19 cellular contexts compared by ENCODE assay signal in the genomic region with DNA sequence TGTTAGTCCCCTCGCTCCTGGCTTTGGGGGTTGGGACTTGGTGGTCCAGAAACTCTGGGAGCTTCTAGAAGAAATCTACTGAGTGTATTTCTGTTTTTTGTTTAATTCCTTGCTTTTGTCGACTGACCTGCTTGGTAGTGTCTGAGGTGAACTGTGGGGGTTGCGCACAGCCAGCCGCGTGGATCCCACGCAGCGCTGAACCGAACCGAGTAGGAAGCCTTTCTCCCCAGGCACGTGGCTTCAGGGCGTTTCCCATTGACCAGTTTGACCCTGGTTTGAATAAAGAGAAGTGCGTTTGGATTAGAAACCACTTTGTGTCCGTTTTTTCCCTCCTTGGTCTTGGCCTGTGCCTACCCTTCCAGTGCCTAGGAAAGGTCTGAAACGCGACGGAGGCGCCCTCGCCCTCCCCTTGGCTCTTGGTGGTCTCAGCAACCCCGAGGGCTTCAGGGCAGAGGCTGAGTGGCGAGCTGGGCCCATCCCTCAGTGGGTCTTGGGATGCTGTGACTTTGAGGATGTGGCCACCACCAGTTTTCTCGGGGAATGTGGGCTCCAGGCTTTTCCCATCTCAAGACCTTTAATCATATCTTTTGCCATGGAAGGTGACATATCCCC. TPM values are rescaled to one million over a fixed set of nuclear protein-coding genes. Genes with fewer than 3 reads are reported as not detected.
DNase-seq lines count a peak whose midpoint lies in the region; ATAC-seq, FAIRE-seq and TF ChIP-seq lines count a peak whose summit lies in the region.
"Had no signal": no experiment of that assay in that cellular context is flagged by ENCODE, and none has a peak within 500 bp of the region (broad histone marks: within the 10 kb centered on the region; RNA-seq: fewer than 3 reads in every experiment).

No MANE protein-coding gene starts in this region.

- H3K27me3 Mint-ChIP-seq in GM23338 (ENCODE audit: insufficient read depth, low read depth, poor library complexity) (peaks cover 31% of the 10 kb centered on the region), IgD-negative memory B cell (peaks cover 2% of the 10 kb centered on the region), astrocyte (ENCODE audit: low read depth, unreplicated experiment) (no peaks in the 10 kb centered on the region), nephron progenitor cell (ENCODE audit: low read depth, poor library complexity) (peaks cover 2% of the 10 kb centered on the region)

- intact Hi-C loops in adrenal gland (cut with DNase I) = loop anchor here in 1 of 2 donors (10.0 kb wide), 1 partner anchor 161 kb away; the partner anchor contains the start of gene FAM174C

- no peak overlapping the region; the same call in 2 of the 3 replicates for H3K4me3 Mint-ChIP-seq in GM23338
- no peak overlapping the region for H3K4me3 Mint-ChIP-seq in IgD-negative memory B cell
- H3K4me3 Mint-ChIP-seq in astrocyte (ENCODE audit: unreplicated experiment) = no peak overlapping the region
- no peak overlapping the region for H3K4me3 Mint-ChIP-seq in nephron progenitor cell
- H3K4me3 Mint-ChIP-seq: CD8-positive, alpha-beta T cell had no signal

- H4K20me1 ChIP-seq in GM23338 (replicated peaks; ENCODE audit: insufficient read depth) = peaks cover 20% of the 10 kb centered on the region
- peaks cover 55% of the 10 kb centered on the region for H4K20me1 ChIP-seq in astrocyte (ENCODE audit: insufficient read depth, low read length)

- H3K36me3 ChIP-seq in GM23338 (ENCODE audit: insufficient read depth) (peaks cover 19% of the 10 kb centered on the region), astrocyte (ENCODE audit: insufficient read depth, low read length) (peaks cover 7% of the 10 kb centered on the region), adrenal gland (replicated peaks in 1 of 2) (peaks cover 0 to 62% of the 10 kb centered on the region in 2 donors)

- DNase-seq in GM23338 (ENCODE audit: low spot score) (no peak), astrocyte (ENCODE audit: low read depth) (no peak), nephron progenitor cell (no peak), adrenal gland (no peak)
- DNase-seq: BE2C; CD8-positive, alpha-beta T cell; DMS79 treated with DMSO at 0.1 percent for 48 hours; NCI-H1048; NCI-H1694 treated with DMSO at 0.1 percent for 48 hours; NCI-H2171; NCI-H446 treated with DMSO at 0.1 percent for 48 hours; NCI-H748 treated with DMSO at 0.1 percent for 48 hours; SHP77 had no signal

- H3K27me3 ChIP-seq in GM23338 (ENCODE audit: insufficient read depth) (no peaks in the 10 kb centered on the region), astrocyte (ENCODE audit: insufficient read depth, low read length) (no peaks in the 10 kb centered on the region), adrenal gland (no peaks in the 10 kb centered on the region)
- H3K27me3 ChIP-seq: BE2C had no signal

- no peaks in the 10 kb centered on the region for H3K9me2 ChIP-seq in GM23338 (ENCODE audit: insufficient read depth)

- H3K4me3 ChIP-seq in GM23338 = no peak overlapping the region
- H3K4me3 ChIP-seq in astrocyte (ENCODE audit: insufficient read depth, low read depth, low read length) = no peak overlapping the region
- no peak overlapping the region for H3K4me3 ChIP-seq in adrenal gland

- no peaks in the 10 kb centered on the region for H3K9me3 ChIP-seq in astrocyte (ENCODE audit: insufficient read depth, low read depth, low read length)
- H3K9me3 ChIP-seq in adrenal gland (replicated peaks in 1 of 3) = no peaks in the 10 kb centered on the region
- H3K9me3 ChIP-seq: BE2C had no signal

- H3K4me2 ChIP-seq in GM23338 (no peak overlapping the region), astrocyte (ENCODE audit: low read length) (no peak overlapping the region)

- no peak for TF ChIP-seq POLR2A in adrenal gland (IDR thresholded peaks at IDR 0.05)

- H3K4me1 ChIP-seq in GM23338 (ENCODE audit: insufficient read depth) = peaks cover 6% of the 10 kb centered on the region; the same call in 1 of the 2 replicates
- peaks cover 14% of the 10 kb centered on the region for H3K4me1 ChIP-seq in astrocyte (ENCODE audit: insufficient read depth, low read length)
- peaks cover 9 to 14% of the 10 kb centered on the region in 2 donors for H3K4me1 ChIP-seq in adrenal gland (replicated peaks in 1 of 2)

- H3K27ac ChIP-seq in GM23338 (ENCODE audit: low read depth) (peak overlapping the region; percentile 39; the same call in 1 of the 2 replicates), astrocyte (ENCODE audit: low read depth, low read length) (no peak overlapping the region), adrenal gland (no peak overlapping the region)

- H3K27ac Mint-ChIP-seq in GM23338 = no peak overlapping the region
- peak overlapping the region in 2 of 3 donors; percentile 28 to 59 for H3K27ac Mint-ChIP-seq in IgD-negative memory B cell
- H3K27ac Mint-ChIP-seq in astrocyte (ENCODE audit: unreplicated experiment) = peak overlapping the region; percentile 26
- peak overlapping the region; percentile 88 for H3K27ac Mint-ChIP-seq in nephron progenitor cell
- H3K27ac Mint-ChIP-seq: CD8-positive, alpha-beta T cell had no signal

- TF ChIP-seq CTCF in GM23338 (conservative IDR thresholded peaks at IDR 0.05; ENCODE audit: low read depth in 2 of 2) (no peak), astrocyte (IDR thresholded peaks at IDR 0.05; ENCODE audit: insufficient read depth, low read depth, low read length) (no peak), nephron progenitor cell (IDR thresholded peaks at IDR 0.05) (no peak), adrenal gland (IDR thresholded peaks at IDR 0.05) (no peak)

- no peak for FAIRE-seq in astrocyte (lab: Jason Lieb, UNC)
- FAIRE-seq: D721Med, GM12892, GM19239 had no signal

- no peak for ATAC-seq in GM23338
- ATAC-seq in GM18520 (IDR thresholded peaks at IDR 0.05; ENCODE audit: unreplicated experiment) = no peak
- ATAC-seq in GM21528 (IDR thresholded peaks at IDR 0.05; ENCODE audit: low FRiP score, unreplicated experiment) = no peak
- ATAC-seq: CD8-positive, alpha-beta T cell had no signal

- no peaks in the 10 kb centered on the region; the same call in 2 of the 3 replicates for H3K9me3 Mint-ChIP-seq in GM23338
- no peaks in the 10 kb centered on the region for H3K9me3 Mint-ChIP-seq in IgD-negative memory B cell
- no peaks in the 10 kb centered on the region for H3K9me3 Mint-ChIP-seq in astrocyte (ENCODE audit: unreplicated experiment)
- no peaks in the 10 kb centered on the region for H3K9me3 Mint-ChIP-seq in nephron progenitor cell
- H3K9me3 Mint-ChIP-seq: CD8-positive, alpha-beta T cell had no signal

- no peak overlapping the region for H2AFZ ChIP-seq in GM23338
- no peak overlapping the region for H2AFZ ChIP-seq in astrocyte (ENCODE audit: low read depth, low read length)

- no peak overlapping the region for H3K9ac ChIP-seq in astrocyte (ENCODE audit: low read length)

- WGBS in adrenal gland, 4 donors = 85 to 89% (median 88%) methylated on average over 17 to 21 of the region's 21 CpGs

- H3K79me2 ChIP-seq in GM23338 (replicated peaks; ENCODE audit: insufficient read depth) = peaks cover 28% of the 10 kb centered on the region
- H3K79me2 ChIP-seq in astrocyte (ENCODE audit: insufficient read depth, low read length) = peaks cover 36% of the 10 kb centered on the region

- H3K4me1 Mint-ChIP-seq in GM23338 (peaks cover 8% of the 10 kb centered on the region), IgD-negative memory B cell (peaks cover 5 to 8% (median 5%) of the 10 kb centered on the region in 3 donors), astrocyte (ENCODE audit: low read depth, unreplicated experiment) (peaks cover 2% of the 10 kb centered on the region), nephron progenitor cell (peaks cover 27% of the 10 kb centered on the region)

- H3F3A ChIP-seq in GM23338 (replicated peaks; ENCODE audit: low read depth) = peaks cover 49% of the 10 kb centered on the region

- H3K36me3 Mint-ChIP-seq in GM23338 (ENCODE audit: low read depth) (peaks cover 54% of the 10 kb centered on the region), IgD-negative memory B cell (peaks cover 6% of the 10 kb centered on the region), astrocyte (ENCODE audit: low read depth, unreplicated experiment) (peaks cover 9% of the 10 kb centered on the region), nephron progenitor cell (ENCODE audit: low read depth) (peaks cover 9% of the 10 kb centered on the region)

TF ChIP-seq in GM23338, 12 proteins besides CTCF, POLR2A, EP300 and RAD21 (continues in another document):
- TF ChIP-seq ZNF114 (CRISPR knock-in tag; IDR thresholded peaks at IDR 0.05) (no peak), EZH2 (IDR thresholded peaks at IDR 0.05; ENCODE audit: low read depth, unreplicated experiment) (no peak), ZNF331 (CRISPR knock-in tag; IDR thresholded peaks at IDR 0.05; ENCODE audit: low read depth) (no peak)

RNA-seq across cellular contexts. Expression of gene RPS15, which starts 2.7 kb away (rescaled TPM):
- 2,953 and 3,723 TPM in 2 replicates for total RNA-seq in GM23338 (2014; rRNA removed; shearing (Covaris generic))
- polyA plus RNA-seq in GM23338 (2016; fragmentation: Nextera tagmentation; extraction: Ambion mirVana) (3,861 and 4,267 TPM in 2 replicates), IgD-negative memory B cell (3,226 TPM), adrenal gland (1,000 to 10,000 TPM in 2 of 3 donors, 100 to 1,000 TPM in 1; 471 to 4,071 (median 2,224) TPM)
- total RNA-seq in astrocyte (973 and 1,045 TPM in 2 replicates), adrenal gland (1,000 to 10,000 TPM in 6 of 8 donors, 100 to 1,000 TPM in 2; 929 to 3,934 (median 1,829) TPM)

RNA-seq across cellular contexts. Expression of gene APC2, which starts 14.4 kb away (rescaled TPM):
- total RNA-seq in GM23338 (2014; rRNA removed; shearing (Covaris generic)) = 14.3 and 18.3 TPM in 2 replicates
- polyA plus RNA-seq in GM23338 (2016; fragmentation: Nextera tagmentation; extraction: Ambion mirVana) = 1.4 TPM in 2 replicates
- polyA plus RNA-seq in IgD-negative memory B cell = 0.16 TPM
- 5.5 and 7.1 TPM in 2 replicates for total RNA-seq in astrocyte
- 1 to 10 TPM in 3 of 8 donors, under 1 TPM in 5; 0.06 to 6.9 (median 0.32) TPM for total RNA-seq in adrenal gland
- 10 to 100 TPM in 1 of 3 donors, under 1 TPM in 2; 0.71 to 12.9 (median 0.82) TPM for polyA plus RNA-seq in adrenal gland

RNA-seq across cellular contexts. Expression of gene DAZAP1, which starts 28.1 kb away (rescaled TPM):
- total RNA-seq in GM23338 (2014; rRNA removed; shearing (Covaris generic)) = 180 and 194 TPM in 2 replicates
- polyA plus RNA-seq in GM23338 (2016; fragmentation: Nextera tagmentation; extraction: Ambion mirVana) (44.1 and 48.1 TPM in 2 replicates), IgD-negative memory B cell (7.2 TPM), adrenal gland (100 to 1,000 TPM in 1 of 3 donors, 10 to 100 TPM in 2; 60.0 to 117 (median 77.5) TPM)
- total RNA-seq in astrocyte (94.7 and 108 TPM in 2 replicates), adrenal gland (10 to 100 TPM; 11.5 to 87.5 (median 43.8) TPM)

RNA-seq across cellular contexts. Expression of gene GAMT, which starts 34.1 kb away (rescaled TPM):
- 21.5 and 27.3 TPM in 2 replicates for total RNA-seq in GM23338 (2014; rRNA removed; shearing (Covaris generic))
- 33.6 and 36.9 TPM in 2 replicates for polyA plus RNA-seq in GM23338 (2016; fragmentation: Nextera tagmentation; extraction: Ambion mirVana)
- polyA plus RNA-seq in IgD-negative memory B cell = 14.3 TPM
- total RNA-seq in astrocyte = 34.1 and 35.9 TPM in 2 replicates
- 10 to 100 TPM; 14.8 to 96.9 (median 36.3) TPM for total RNA-seq in adrenal gland
- polyA plus RNA-seq in adrenal gland = 10 to 100 TPM in 2 of 3 donors, 1 to 10 TPM in 1; 7.4 to 84.5 (median 74.2) TPM

RNA-seq across cellular contexts. Expression of gene C19orf25, which starts 43.5 kb away (rescaled TPM):
- 61.1 and 64.9 TPM in 2 replicates for total RNA-seq in GM23338 (2014; rRNA removed; shearing (Covaris generic))
- polyA plus RNA-seq in GM23338 (2016; fragmentation: Nextera tagmentation; extraction: Ambion mirVana) (43.5 and 50.1 TPM in 2 replicates), IgD-negative memory B cell (51.1 TPM), adrenal gland (10 to 100 TPM in 2 of 3 donors, 1 to 10 TPM in 1; 6.0 to 55.7 (median 33.4) TPM)
- total RNA-seq in astrocyte (30.2 and 32.4 TPM in 2 replicates), adrenal gland (10 to 100 TPM; 26.9 to 60.4 (median 36.3) TPM)
